1 cellular context compared by ENCODE assay signal in genomic region chr6:11460001-11460668, GRCh38.
TF ChIP-seq lines count a peak whose summit lies in the region.

No MANE protein-coding gene starts in this region.

TF ChIP-seq in IMR-90, 13 proteins besides CTCF, POLR2A, EP300 and RAD21 (continued from another document):
- TF ChIP-seq ELK1 (IDR thresholded peaks at IDR 0.05; ENCODE audit: borderline replicate concordance, low read depth, low read length) (no peak), CEBPB (IDR thresholded peaks at IDR 0.05; ENCODE audit: low read depth, low read length) (no peak), SMC3 (IDR thresholded peaks at IDR 0.05; ENCODE audit: low read depth, low read length) (no peak), MAZ (IDR thresholded peaks at IDR 0.05; ENCODE audit: borderline replicate concordance, low read depth, low read length) (no peak)
